6 cellular contexts compared by ENCODE assay signal in genomic region chr19:48871471-48872181, GRCh38. TPM values are rescaled to one million over a fixed set of nuclear protein-coding genes. Genes with fewer than 3 reads are reported as not detected.
DNase-seq lines count a peak whose midpoint lies in the region; TF ChIP-seq lines count a peak whose summit lies in the region.
"Not testable (repeated sequence)": the region's sequence is repeated elsewhere in the genome, so short reads cannot be mapped to it uniquely, and the experiment has no call there.

No MANE protein-coding gene starts in this region.

- H3K4me2 ChIP-seq in BLaER1 = peak overlapping the region; percentile 100
- H3K4me2 ChIP-seq in OCI-LY1 (ENCODE audit: low read length) = peak overlapping the region; percentile 92
- not testable (repeated sequence) for H3K4me2 ChIP-seq in mesendoderm (ENCODE audit: low read length)
- peak overlapping the region; percentile 51 for H3K4me2 ChIP-seq in skeletal muscle satellite cell (ENCODE audit: low read length)

- peak overlapping the region; percentile 84 for H3K56ac ChIP-seq in mesendoderm (ENCODE audit: low read length)

- not testable (repeated sequence) for H3K27me3 ChIP-seq in BLaER1; mesendoderm (ENCODE audit: insufficient read depth, low read length, poor library complexity); skeletal muscle satellite cell (ENCODE audit: control insufficient read depth, insufficient read depth, low read length)
- H3K27me3 ChIP-seq in OCI-LY1 (ENCODE audit: insufficient read depth, low read length) = peaks cover 20% of the 10 kb centered on the region

- DNase-seq in activated T-helper 2 cell treated with anti-CD3 and anti-CD28 coated beads, Interferon-gamma antibody, Interleukin-2, Interleukin-4, amounts not matched to agents 10 μg/mL and 5 μg/mL and 100 μg/mL, durations not matched to agents 14 hours and 24 hours and 36 hours (ENCODE audit: low spot score); endothelial cell (ENCODE audit: low spot score); mesendoderm: not testable (repeated sequence)

- not testable (repeated sequence) for TF ChIP-seq CTCF in OCI-LY1 (IDR thresholded peaks at IDR 0.05; ENCODE audit: low read length); endothelial cell (IDR thresholded peaks at IDR 0.05; ENCODE audit: unreplicated experiment)

- H4K8ac ChIP-seq in mesendoderm (ENCODE audit: low read depth, low read length) = not testable (repeated sequence)

- H3K79me1 ChIP-seq in mesendoderm (ENCODE audit: low read length) = peaks cover 17% of the 10 kb centered on the region

- H3K36me3 ChIP-seq in BLaER1 (peaks cover 22% of the 10 kb centered on the region), mesendoderm (ENCODE audit: control insufficient read depth, insufficient read depth, low read length) (peaks cover 13% of the 10 kb centered on the region), skeletal muscle satellite cell (ENCODE audit: insufficient read depth, low read length) (peaks cover 39% of the 10 kb centered on the region)
- H3K36me3 ChIP-seq in OCI-LY1 (ENCODE audit: insufficient read depth, low read length) = not testable (repeated sequence)

- not testable (repeated sequence) for H2BK120ac ChIP-seq in mesendoderm (ENCODE audit: low read depth, low read length)

- WGBS in mesendoderm (ENCODE audit: extremely low coverage, insufficient coverage, low lambda C conversion rate) = no CpG with 5 or more reads among the region's 31 CpGs

- 0 out of 2 replicates have a peak overlapping the region, but pooled peaks have one; percentile 26 for H3K27ac ChIP-seq in BLaER1
- not testable (repeated sequence) for H3K27ac ChIP-seq in OCI-LY1 (ENCODE audit: low read depth, low read length, poor library complexity, severe bottlenecking); mesendoderm (ENCODE audit: low read depth, low read length)

- H2BK5ac ChIP-seq in mesendoderm (ENCODE audit: low read length) = not testable (repeated sequence)

- H3K36me3 Mint-ChIP-seq in activated T-helper 2 cell treated with anti-CD3 and anti-CD28 coated beads, Interferon-gamma antibody, Interleukin-2, Interleukin-4, amounts not matched to agents 10 μg/mL and 5 μg/mL and 100 μg/mL, durations not matched to agents 14 hours and 24 hours and 36 hours (ENCODE audit: low read depth) = peaks cover 37% of the 10 kb centered on the region
- H3K36me3 Mint-ChIP-seq in endothelial cell (ENCODE audit: low read depth, unreplicated experiment) = peaks cover 53% of the 10 kb centered on the region

- H2BK15ac ChIP-seq in mesendoderm (replicated peaks; ENCODE audit: low read depth) = not testable (repeated sequence)

- H3K4me3 ChIP-seq in BLaER1 = peak overlapping the region; percentile 96; the same call in 1 of the 2 replicates
- peak overlapping the region; percentile 90 for H3K4me3 ChIP-seq in OCI-LY1 (ENCODE audit: low read depth, low read length, poor library complexity, severe bottlenecking)
- not testable (repeated sequence) for H3K4me3 ChIP-seq in mesendoderm (ENCODE audit: low read length); skeletal muscle satellite cell (ENCODE audit: low read length)

- H3K27me3 Mint-ChIP-seq in activated T-helper 2 cell treated with anti-CD3 and anti-CD28 coated beads, Interferon-gamma antibody, Interleukin-2, Interleukin-4, amounts not matched to agents 10 μg/mL and 5 μg/mL and 100 μg/mL, durations not matched to agents 14 hours and 24 hours and 36 hours (ENCODE audit: low read depth) = not testable (repeated sequence)
- peaks cover 40% of the 10 kb centered on the region for H3K27me3 Mint-ChIP-seq in endothelial cell (ENCODE audit: unreplicated experiment)

- H3K79me2 ChIP-seq in OCI-LY1 (ENCODE audit: insufficient read depth, low read length) = not testable (repeated sequence)
- peaks cover 32% of the 10 kb centered on the region for H3K79me2 ChIP-seq in mesendoderm (ENCODE audit: control insufficient read depth, insufficient read depth, low read length)

- H3K18ac ChIP-seq in mesendoderm (ENCODE audit: low read length) = not testable (repeated sequence)

- H4K5ac ChIP-seq in mesendoderm (ENCODE audit: low read length) = not testable (repeated sequence)

- peaks cover 40% of the 10 kb centered on the region for H4K20me1 ChIP-seq in BLaER1
- H4K20me1 ChIP-seq in OCI-LY1 (ENCODE audit: insufficient read depth, low read length) = not testable (repeated sequence)

- H3K9ac ChIP-seq in BLaER1; mesendoderm (ENCODE audit: low read length); skeletal muscle satellite cell (ENCODE audit: low read depth, low read length): not testable (repeated sequence)
- peak overlapping the region; percentile 49; the same call in 1 of the 2 replicates for H3K9ac ChIP-seq in OCI-LY1 (ENCODE audit: low read length)

- intact Hi-C loops in activated T-helper 2 cell treated with anti-CD3 and anti-CD28 coated beads, Interferon-gamma antibody, Interleukin-2, Interleukin-4, amounts not matched to agents 10 μg/mL and 5 μg/mL and 100 μg/mL, durations not matched to agents 14 hours and 24 hours and 36 hours (cut with micrococcal nuclease) = loop anchor here (5.0 kb wide), 1 partner anchor 549 kb away; a partner anchor contains a TSS

- H2AK5ac ChIP-seq in mesendoderm (ENCODE audit: low read length) = not testable (repeated sequence)

- not testable (repeated sequence) for H3K9me2 ChIP-seq in OCI-LY1 (ENCODE audit: low read depth, low read length)

- H3K27ac Mint-ChIP-seq in activated T-helper 2 cell treated with anti-CD3 and anti-CD28 coated beads, Interferon-gamma antibody, Interleukin-2, Interleukin-4, amounts not matched to agents 10 μg/mL and 5 μg/mL and 100 μg/mL, durations not matched to agents 14 hours and 24 hours and 36 hours = peak overlapping the region; percentile 99
- H3K27ac Mint-ChIP-seq in endothelial cell (ENCODE audit: unreplicated experiment) = peak overlapping the region; percentile 100

- H3K4me1 Mint-ChIP-seq in activated T-helper 2 cell treated with anti-CD3 and anti-CD28 coated beads, Interferon-gamma antibody, Interleukin-2, Interleukin-4, amounts not matched to agents 10 μg/mL and 5 μg/mL and 100 μg/mL, durations not matched to agents 14 hours and 24 hours and 36 hours (ENCODE audit: low read depth) = peaks cover 40% of the 10 kb centered on the region
- peaks cover 52% of the 10 kb centered on the region for H3K4me1 Mint-ChIP-seq in endothelial cell (ENCODE audit: unreplicated experiment)

- H3K9me3 ChIP-seq in BLaER1; OCI-LY1 (ENCODE audit: low read length); skeletal muscle satellite cell (replicated peaks; ENCODE audit: low read length): not testable (repeated sequence)

- H3K4ac ChIP-seq in mesendoderm (ENCODE audit: low read depth, low read length) = not testable (repeated sequence)

- H3K9me3 Mint-ChIP-seq in activated T-helper 2 cell treated with anti-CD3 and anti-CD28 coated beads, Interferon-gamma antibody, Interleukin-2, Interleukin-4, amounts not matched to agents 10 μg/mL and 5 μg/mL and 100 μg/mL, durations not matched to agents 14 hours and 24 hours and 36 hours; endothelial cell (ENCODE audit: unreplicated experiment): not testable (repeated sequence)

- H3K4me3 Mint-ChIP-seq in activated T-helper 2 cell treated with anti-CD3 and anti-CD28 coated beads, Interferon-gamma antibody, Interleukin-2, Interleukin-4, amounts not matched to agents 10 μg/mL and 5 μg/mL and 100 μg/mL, durations not matched to agents 14 hours and 24 hours and 36 hours (ENCODE audit: low read depth) = peak overlapping the region; percentile 94
- H3K4me3 Mint-ChIP-seq in endothelial cell (ENCODE audit: unreplicated experiment) = peak overlapping the region; percentile 100

- H2AFZ ChIP-seq in OCI-LY1 (ENCODE audit: low read length) = not testable (repeated sequence)

- H3F3A ChIP-seq in OCI-LY1 (ENCODE audit: insufficient read depth, low read length) = not testable (repeated sequence)

- not testable (repeated sequence) for H3K23ac ChIP-seq in mesendoderm (ENCODE audit: low read length)

- H3K4me1 ChIP-seq in BLaER1 (peaks cover 74% of the 10 kb centered on the region), OCI-LY1 (ENCODE audit: insufficient read depth, low read length, severe bottlenecking) (peaks cover 37% of the 10 kb centered on the region), mesendoderm (ENCODE audit: control insufficient read depth, low read depth, low read length) (peaks cover 12% of the 10 kb centered on the region), skeletal muscle satellite cell (ENCODE audit: control insufficient read depth, insufficient read depth, low read length) (peaks cover 33% of the 10 kb centered on the region)

RNA-seq across cellular contexts. Expression of gene PPP1R15A, which starts 0.6 kb away (rescaled TPM):
- total RNA-seq in activated T-helper 2 cell treated with anti-CD3 and anti-CD28 coated beads, Interferon-gamma antibody, Interleukin-2, Interleukin-4, amounts not matched to agents 10 μg/mL and 5 μg/mL and 100 μg/mL, durations not matched to agents 14 hours and 24 hours and 36 hours = 30.8 and 31.8 TPM in 2 replicates
- 65.8 TPM for total RNA-seq in endothelial cell (ENCODE audit: unreplicated experiment)
- polyA plus RNA-seq in mesendoderm (2013, experiment 1 of 2) = 32.5 TPM
- 33.4 TPM for polyA plus RNA-seq in mesendoderm (2013, experiment 2 of 2)
- 45.7 and 55.3 TPM in 2 replicates for total RNA-seq in skeletal muscle satellite cell (2012; rRNA removed)

RNA-seq across cellular contexts. Expression of gene PLEKHA4, which starts 3.2 kb away (rescaled TPM):
- total RNA-seq in activated T-helper 2 cell treated with anti-CD3 and anti-CD28 coated beads, Interferon-gamma antibody, Interleukin-2, Interleukin-4, amounts not matched to agents 10 μg/mL and 5 μg/mL and 100 μg/mL, durations not matched to agents 14 hours and 24 hours and 36 hours = 1.6 and 2.2 TPM in 2 replicates
- 14.1 TPM for total RNA-seq in endothelial cell (ENCODE audit: unreplicated experiment)
- 4.9 TPM for polyA plus RNA-seq in mesendoderm (2013, experiment 1 of 2)
- 4.6 TPM for polyA plus RNA-seq in mesendoderm (2013, experiment 2 of 2)
- total RNA-seq in skeletal muscle satellite cell (2012; rRNA removed) = 12.9 and 16.0 TPM in 2 replicates

RNA-seq across cellular contexts. Expression of gene TULP2, which starts 26.9 kb away (rescaled TPM):
- not detected in 2 replicates for total RNA-seq in activated T-helper 2 cell treated with anti-CD3 and anti-CD28 coated beads, Interferon-gamma antibody, Interleukin-2, Interleukin-4, amounts not matched to agents 10 μg/mL and 5 μg/mL and 100 μg/mL, durations not matched to agents 14 hours and 24 hours and 36 hours
- total RNA-seq in endothelial cell (ENCODE audit: unreplicated experiment) = 4.3 TPM
- polyA plus RNA-seq in mesendoderm (2013, experiment 1 of 2) = 0.31 TPM
- 0.21 TPM for polyA plus RNA-seq in mesendoderm (2013, experiment 2 of 2)
- 0.25 TPM in 1 of 2 replicates, not detected in the other for total RNA-seq in skeletal muscle satellite cell (2012; rRNA removed)

RNA-seq across cellular contexts. Expression of gene NUCB1, which starts 28.5 kb away (rescaled TPM):
- total RNA-seq in activated T-helper 2 cell treated with anti-CD3 and anti-CD28 coated beads, Interferon-gamma antibody, Interleukin-2, Interleukin-4, amounts not matched to agents 10 μg/mL and 5 μg/mL and 100 μg/mL, durations not matched to agents 14 hours and 24 hours and 36 hours = 142 and 147 TPM in 2 replicates
- total RNA-seq in endothelial cell (ENCODE audit: unreplicated experiment) = 244 TPM
- 53.7 TPM for polyA plus RNA-seq in mesendoderm (2013, experiment 1 of 2)
- polyA plus RNA-seq in mesendoderm (2013, experiment 2 of 2) = 51.7 TPM
- total RNA-seq in skeletal muscle satellite cell (2012; rRNA removed) = 152 and 158 TPM in 2 replicates

RNA-seq across cellular contexts. Expression of gene HSD17B14, which starts 35.3 kb away (rescaled TPM):
- total RNA-seq in activated T-helper 2 cell treated with anti-CD3 and anti-CD28 coated beads, Interferon-gamma antibody, Interleukin-2, Interleukin-4, amounts not matched to agents 10 μg/mL and 5 μg/mL and 100 μg/mL, durations not matched to agents 14 hours and 24 hours and 36 hours = 0.57 and 0.89 TPM in 2 replicates
- total RNA-seq in endothelial cell (ENCODE audit: unreplicated experiment) = 65.6 TPM
- 1.5 TPM for polyA plus RNA-seq in mesendoderm (2013, experiment 1 of 2)
- 1.2 TPM for polyA plus RNA-seq in mesendoderm (2013, experiment 2 of 2)
- total RNA-seq in skeletal muscle satellite cell (2012; rRNA removed) = 1.1 and 1.5 TPM in 2 replicates
